9 cellular contexts compared by ENCODE assay signal in the genomic region with DNA sequence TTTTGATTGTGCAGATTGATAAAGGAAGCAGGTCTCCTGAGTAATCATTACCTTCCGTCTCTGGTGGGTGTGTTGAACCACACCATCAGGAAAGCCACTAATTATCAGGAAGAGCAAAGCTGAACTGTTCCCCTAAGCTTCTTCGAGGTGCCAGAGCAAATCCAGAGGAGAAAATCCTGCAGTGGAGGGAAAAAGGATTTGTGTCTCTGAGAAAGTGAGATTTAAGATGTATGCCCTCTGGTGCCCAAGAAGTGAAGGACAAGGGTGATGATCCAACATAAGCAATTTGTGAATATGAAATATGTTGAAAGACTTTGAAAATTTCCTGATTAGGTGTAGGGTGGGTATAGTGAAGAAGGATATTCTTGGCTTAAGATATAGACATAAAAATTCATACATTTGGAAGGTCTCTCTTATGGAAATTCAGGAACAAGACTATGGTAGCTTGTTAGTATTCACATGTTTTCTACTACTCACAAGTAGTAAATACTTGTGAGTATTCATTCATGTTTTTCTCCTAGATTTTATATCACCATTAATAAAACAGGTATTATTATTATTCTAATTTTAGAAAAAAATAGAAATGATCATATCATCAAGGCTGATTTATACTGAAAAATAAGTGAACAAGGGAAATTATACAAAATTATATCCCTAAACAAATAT. TPM values are rescaled to one million over a fixed set of nuclear protein-coding genes. Genes with fewer than 3 reads are reported as not detected.
DNase-seq lines count a peak whose midpoint lies in the region; ATAC-seq, FAIRE-seq and TF ChIP-seq lines count a peak whose summit lies in the region.
"Had no signal": no experiment of that assay in that cellular context is flagged by ENCODE, and none has a peak within 500 bp of the region (broad histone marks: within the 10 kb centered on the region; RNA-seq: fewer than 3 reads in every experiment).

No MANE protein-coding gene starts in this region.

- peak overlapping the region; percentile 47 for H3K27ac Mint-ChIP-seq in activated CD8-positive, alpha-beta memory T cell treated with anti-CD3 and anti-CD28 coated beads, Interleukin-2, amount 10 ng/mL, durations not matched to agents 7 days and 5 days
- H3K27ac Mint-ChIP-seq: activated naive CD4-positive, alpha-beta T cell treated with anti-CD3 and anti-CD28 coated beads, Interleukin-2, amount 50 U/mL, for 24 hours had no signal

- CTCF ChIA-PET in activated CD8-positive, alpha-beta memory T cell treated with anti-CD3 and anti-CD28 coated beads, Interleukin-2, amount 10 ng/mL, durations not matched to agents 7 days and 5 days (lab: Charles Lee): interaction anchor here (0.8 to 3.6 kb wide), 24 partner anchors 10 to 317 kb away, joined by 3 to 17 read pairs (median 4); partner anchors contain the start of genes COMMD2 and WWTR1
- CTCF ChIA-PET in GM12878 (lab: Yijun Ruan, JAX): interaction anchor here (0.6 to 7.3 kb wide), 61 partner anchors 9 to 1070 kb away, joined by 3 to 253 read pairs (median 5); partner anchors contain the start of genes COMMD2 and WWTR1

- no peak overlapping the region for H3K9ac ChIP-seq in GM12878 (ENCODE audit: control insufficient read depth, insufficient read depth, low read length)

- H3K9me2 ChIP-seq in hepatocyte (replicated peaks; ENCODE audit: insufficient read depth): no peaks in the 10 kb centered on the region

- POLR2A ChIA-PET in GM12878 (lab: Charles Lee): interaction anchor here (0.5 to 1.7 kb wide), 7 partner anchors 35 to 187 kb away, joined by 3 to 7 read pairs (median 4); partner anchors contain the start of genes COMMD2 and WWTR1

- SMC1A ChIA-PET in GM12878 (lab: Charles Lee; ENCODE audit: uncharacterized antibody, unreplicated experiment): interaction anchor here (0.7 to 9.7 kb wide), 46 partner anchors 10 to 229 kb away, joined by 3 to 231 read pairs (median 5); partner anchors contain the start of gene WWTR1

- H3K4me3 ChIP-seq in GM12878 (no peak overlapping the region), hepatocyte (no peak overlapping the region), gastrocnemius medialis (peak overlapping the region in 1 of 4 donors; percentile 24)

- H2AFZ ChIP-seq in GM12878 (ENCODE audit: control insufficient read depth, low read depth, low read length) (peak overlapping the region; percentile 61), hepatocyte (peak overlapping the region; percentile 54)

- no peaks in the 10 kb centered on the region for H3K36me3 ChIP-seq in GM12878 (ENCODE audit: control insufficient read depth in 2 of 2, insufficient read depth in 2 of 2, low read length in 1 of 2)
- no peaks in the 10 kb centered on the region for H3K36me3 ChIP-seq in hepatocyte (replicated peaks; ENCODE audit: insufficient read depth, low read depth)
- no peaks in the 10 kb centered on the region for H3K36me3 ChIP-seq in gastrocnemius medialis

- WGBS in GM12878 (ENCODE audit: insufficient coverage, insufficient replicate concordance, low lambda C conversion rate, missing lambda C conversion rate): 29% methylated on average over 2 of the region's 2 CpGs
- WGBS in hepatocyte (ENCODE audit: low lambda C conversion rate, missing lambda C conversion rate): 5% methylated on average over 2 of the region's 2 CpGs

- RAD21 ChIA-PET in GM12878 (lab: Charles Lee; ENCODE audit: unreplicated experiment): interaction anchor here (0.7 to 5.6 kb wide), 28 partner anchors 9 to 204 kb away, joined by 3 to 122 read pairs (median 5); partner anchors contain the start of genes COMMD2 and WWTR1

- no peaks in the 10 kb centered on the region for H3K27me3 Mint-ChIP-seq in activated CD8-positive, alpha-beta memory T cell treated with anti-CD3 and anti-CD28 coated beads, Interleukin-2, amount 10 ng/mL, durations not matched to agents 7 days and 5 days
- H3K27me3 Mint-ChIP-seq: activated naive CD4-positive, alpha-beta T cell treated with anti-CD3 and anti-CD28 coated beads, Interleukin-2, amount 50 U/mL, for 24 hours had no signal

- TF ChIP-seq POLR2A in GM12878 (IDR thresholded peaks at IDR 0.05; ENCODE audit: low read depth, low read length) (no peak), gastrocnemius medialis (IDR thresholded peaks at IDR 0.05) (no peak)

- peaks cover 9% of the 10 kb centered on the region for H3K9me3 Mint-ChIP-seq in activated CD8-positive, alpha-beta memory T cell treated with anti-CD3 and anti-CD28 coated beads, Interleukin-2, amount 10 ng/mL, durations not matched to agents 7 days and 5 days (ENCODE audit: low read depth)

- peak; percentile 78 for TF ChIP-seq RAD21 in GM12878 (IDR thresholded peaks at IDR 0.05; ENCODE audit: insufficient read depth, low read depth, low read length)

- TF ChIP-seq EP300 in GM12878 (IDR thresholded peaks at IDR 0.05; ENCODE audit: borderline replicate concordance in 1 of 2, control insufficient read depth in 1 of 2, low read depth in 2 of 2, low read length in 2 of 2): no peak

- no peak for ATAC-seq in activated CD8-positive, alpha-beta memory T cell treated with anti-CD3 and anti-CD28 coated beads, Interleukin-2, amount 10 ng/mL, durations not matched to agents 7 days and 5 days
- ATAC-seq in GM12878: peak; percentile 87
- ATAC-seq in gastrocnemius medialis: peak; percentile 60 to 70
- ATAC-seq in HG03196 (IDR thresholded peaks at IDR 0.05; ENCODE audit: unreplicated experiment): no peak

- TF ChIP-seq CTCF in GM12878 (IDR thresholded peaks at IDR 0.05 in 2 of 3, conservative IDR thresholded peaks at IDR 0.05 in 1 of 3; ENCODE audit: control insufficient read depth in 2 of 3, extremely low read depth in 1 of 3, insufficient read depth in 1 of 3, low read depth in 3 of 3, low read length in 3 of 3) (peak; percentile 64 to 70 (median 66)), hepatocyte (IDR thresholded peaks at IDR 0.05; ENCODE audit: poor library complexity) (peak; percentile 80), gastrocnemius medialis (IDR thresholded peaks at IDR 0.05 in 4 of 5, conservative IDR thresholded peaks at IDR 0.05 in 1 of 5) (peak; percentile 60 to 79 (median 72))

- peaks cover 2% of the 10 kb centered on the region; the same call in 2 of the 3 replicates for H3K9me3 ChIP-seq in GM12878 (replicated peaks; ENCODE audit: control insufficient read depth, insufficient read depth, low read length)
- H3K9me3 ChIP-seq in hepatocyte (ENCODE audit: low read depth): no peaks in the 10 kb centered on the region
- H3K9me3 ChIP-seq in gastrocnemius medialis: peaks cover 0 to 7% (median 0%) of the 10 kb centered on the region in 3 donors

- no peaks in the 10 kb centered on the region for H4K20me1 ChIP-seq in GM12878 (ENCODE audit: control insufficient read depth, insufficient read depth)
- no peaks in the 10 kb centered on the region for H4K20me1 ChIP-seq in hepatocyte (ENCODE audit: insufficient read depth, poor library complexity, severe bottlenecking)

- peak; percentile 95 for FAIRE-seq in GM12878 (lab: Jason Lieb, UNC)

- H3K79me2 ChIP-seq in GM12878 (ENCODE audit: control insufficient read depth, insufficient read depth, low read length): no peaks in the 10 kb centered on the region
- no peaks in the 10 kb centered on the region for H3K79me2 ChIP-seq in hepatocyte

- H3K4me1 ChIP-seq in GM12878 (ENCODE audit: control insufficient read depth, insufficient read depth, low read length): no peaks in the 10 kb centered on the region
- H3K4me1 ChIP-seq in hepatocyte (ENCODE audit: insufficient read depth): no peaks in the 10 kb centered on the region
- no peaks in the 10 kb centered on the region for H3K4me1 ChIP-seq in gastrocnemius medialis

- in situ Hi-C loops in GM12878 (cut with MboI): loop anchor here (5.0 kb wide), 1 partner anchor 155 kb away; no protein-coding TSS in a partner anchor
- in situ Hi-C loops in gastrocnemius medialis (cut with MboI; ENCODE audit: low sequenced_read_pairs in 4 of 4): loop anchor here (5.0 to 25.0 kb wide), 3 partner anchors 200 to 205 kb away; no protein-coding TSS in a partner anchor

- H3K27ac ChIP-seq in GM12878 (ENCODE audit: control insufficient read depth, insufficient read depth) (no peak overlapping the region), hepatocyte (no peak overlapping the region), gastrocnemius medialis (no peak overlapping the region)

- DNase-seq in activated CD8-positive, alpha-beta memory T cell treated with anti-CD3 and anti-CD28 coated beads, Interleukin-2, amount 10 ng/mL, durations not matched to agents 7 days and 5 days: peak; percentile 61
- DNase-seq in activated CD8-positive, alpha-beta memory T cell treated with anti-CD3 and anti-CD28 coated beads, Interleukin-2, amount 50 U/mL, for 48 hours: no peak
- DNase-seq in HS-27A (ENCODE audit: low read depth): peak; percentile 43
- peak; percentile 47 for DNase-seq in NCI-H774 (lab: John Stamatoyannopoulos, UW)
- no peak for DNase-seq in GM12878 (ENCODE audit: low read depth, low spot score)
- peak; percentile 74 for DNase-seq in hepatocyte (ENCODE audit: low spot score)
- peak in 1 of 2 donors; percentile 32 for DNase-seq in gastrocnemius medialis

- H3K4me2 ChIP-seq in GM12878 (ENCODE audit: control insufficient read depth, insufficient read depth): no peak overlapping the region
- peak overlapping the region; percentile 57 for H3K4me2 ChIP-seq in hepatocyte

- BruUV-seq in GM12878 (replicated peaks; lab: Mats Ljungman, UMichigan): no TSS peak

- H3K4me1 Mint-ChIP-seq in activated CD8-positive, alpha-beta memory T cell treated with anti-CD3 and anti-CD28 coated beads, Interleukin-2, amount 10 ng/mL, durations not matched to agents 7 days and 5 days: peaks cover 15% of the 10 kb centered on the region
- H3K4me1 Mint-ChIP-seq: activated naive CD4-positive, alpha-beta T cell treated with anti-CD3 and anti-CD28 coated beads, Interleukin-2, amount 50 U/mL, for 24 hours had no signal

- intact Hi-C loops in GM12878 (cut with micrococcal nuclease; ENCODE audit: unreplicated experiment) (loop anchor here (1.0 to 2.0 kb wide), 4 partner anchors 59 to 205 kb away; partner anchors contain the start of gene WWTR1), gastrocnemius medialis (cut with DNase I; ENCODE audit: low total_unique reads) (loop anchor here (1.0 to 5.0 kb wide), 2 partner anchors 185 to 205 kb away; no protein-coding TSS in a partner anchor)

- peaks cover 12% of the 10 kb centered on the region for H3K36me3 Mint-ChIP-seq in activated CD8-positive, alpha-beta memory T cell treated with anti-CD3 and anti-CD28 coated beads, Interleukin-2, amount 10 ng/mL, durations not matched to agents 7 days and 5 days
- H3K36me3 Mint-ChIP-seq: activated naive CD4-positive, alpha-beta T cell treated with anti-CD3 and anti-CD28 coated beads, Interleukin-2, amount 50 U/mL, for 24 hours had no signal

- H3K4me3 Mint-ChIP-seq in activated CD8-positive, alpha-beta memory T cell treated with anti-CD3 and anti-CD28 coated beads, Interleukin-2, amount 10 ng/mL, durations not matched to agents 7 days and 5 days: peak overlapping the region; percentile 10
- H3K4me3 Mint-ChIP-seq: activated naive CD4-positive, alpha-beta T cell treated with anti-CD3 and anti-CD28 coated beads, Interleukin-2, amount 50 U/mL, for 24 hours had no signal

- H3K27me3 ChIP-seq in GM12878 (replicated peaks in 1 of 2; ENCODE audit: control insufficient read depth in 2 of 2, insufficient read depth in 2 of 2, low read length in 1 of 2) (no peaks in the 10 kb centered on the region), hepatocyte (no peaks in the 10 kb centered on the region), gastrocnemius medialis (no peaks in the 10 kb centered on the region)

RNA-seq across cellular contexts. Expression of gene COMMD2, which starts 34.8 kb away (rescaled TPM):
- total RNA-seq in activated CD8-positive, alpha-beta memory T cell treated with anti-CD3 and anti-CD28 coated beads, Interleukin-2, amount 10 ng/mL, durations not matched to agents 7 days and 5 days: 10 to 100 TPM; 35.5 to 38.9 TPM
- total RNA-seq in GM12878 (2013; cell fraction: nucleolus; rRNA removed): 48.0 and 55.7 TPM in 2 replicates
- total RNA-seq in GM12878 (2014; rRNA removed): 27.3 and 30.5 TPM in 2 replicates
- total RNA-seq in GM12878 (2014; rRNA removed; fragmentation: Illumina TruSeq; extraction: Trizol): 27.0 and 27.9 TPM in 2 replicates
- total RNA-seq in GM12878 (2021): 34.6 and 36.3 TPM in 2 replicates
- 9.2 TPM for polyA plus RNA-seq in GM12878 (2011; ENCODE audit: low read depth)
- 46.8 and 65.7 TPM in 2 replicates for polyA plus RNA-seq in GM12878 (2011; rRNA removed)
- 22.3 and 31.5 TPM in 2 replicates for polyA plus RNA-seq in GM12878 (2011; cell fraction: cytosol; rRNA removed)
- polyA plus RNA-seq in GM12878 (2011; cell fraction: nucleus; rRNA removed): 6.3 and 9.5 TPM in 2 replicates
- 13.3 and 15.9 TPM in 2 replicates for polyA plus RNA-seq in GM12878 (2012)
- polyA plus RNA-seq in GM12878 (2014; fragmentation: Illumina TruSeq; extraction: Trizol): 54.9 and 70.4 TPM in 2 replicates
- polyA plus RNA-seq in GM12878 (2014; fragmentation: Nextera tagmentation; extraction: Ambion mirVana): 10 to 100 TPM; 59.4 to 97.0 TPM
- 18.6 and 23.0 TPM in 2 replicates for polyA plus RNA-seq in GM12878 (2014; rRNA removed)
- polyA plus RNA-seq in GM12878 (2016; fragmentation: Nextera tagmentation; extraction: Ambion mirVana): 10 to 100 TPM; 61.1 to 65.7 TPM
- polyA minus RNA-seq in GM12878 (2011; rRNA and poly(A)+ RNA removed): 16.4 and 18.9 TPM in 2 replicates
- polyA minus RNA-seq in GM12878 (2011; cell fraction: cytosol; rRNA and poly(A)+ RNA removed): 4.8 and 6.2 TPM in 2 replicates
- 6.9 and 13.2 TPM in 2 replicates for polyA minus RNA-seq in GM12878 (2011; cell fraction: nucleus; rRNA and poly(A)+ RNA removed)
- total RNA-seq in hepatocyte: 39.0 and 39.7 TPM in 2 replicates
- 46.6 and 60.7 TPM in 2 replicates for polyA plus RNA-seq in hepatocyte
- 10 to 100 TPM in 1 of 4 donors, 1 to 10 TPM in 3; 7.9 to 10.0 (median 8.6) TPM for total RNA-seq in gastrocnemius medialis

RNA-seq across cellular contexts. Expression of gene WWTR1, which starts 59.7 kb away (rescaled TPM):
- total RNA-seq in activated CD8-positive, alpha-beta memory T cell treated with anti-CD3 and anti-CD28 coated beads, Interleukin-2, amount 10 ng/mL, durations not matched to agents 7 days and 5 days: 1 to 10 TPM; 1.8 to 3.8 TPM
- 25.3 and 27.0 TPM in 2 replicates for total RNA-seq in GM12878 (2013; cell fraction: nucleolus; rRNA removed)
- 2.9 and 4.0 TPM in 2 replicates for total RNA-seq in GM12878 (2014; rRNA removed)
- total RNA-seq in GM12878 (2014; rRNA removed; fragmentation: Illumina TruSeq; extraction: Trizol): 2.5 and 3.0 TPM in 2 replicates
- total RNA-seq in GM12878 (2021): 5.1 and 6.8 TPM in 2 replicates
- polyA plus RNA-seq in GM12878 (2011; ENCODE audit: low read depth): 2.6 TPM
- 12.6 and 18.5 TPM in 2 replicates for polyA plus RNA-seq in GM12878 (2011; rRNA removed)
- polyA plus RNA-seq in GM12878 (2011; cell fraction: cytosol; rRNA removed): 12.8 and 16.6 TPM in 2 replicates
- 16.1 and 19.8 TPM in 2 replicates for polyA plus RNA-seq in GM12878 (2011; cell fraction: nucleus; rRNA removed)
- 4.3 and 5.2 TPM in 2 replicates for polyA plus RNA-seq in GM12878 (2012)
- polyA plus RNA-seq in GM12878 (2014; fragmentation: Illumina TruSeq; extraction: Trizol): 10.0 and 10.2 TPM in 2 replicates
- 1 to 10 TPM; 3.8 to 4.0 TPM for polyA plus RNA-seq in GM12878 (2014; fragmentation: Nextera tagmentation; extraction: Ambion mirVana)
- 4.7 and 5.0 TPM in 2 replicates for polyA plus RNA-seq in GM12878 (2014; rRNA removed)
- polyA plus RNA-seq in GM12878 (2016; fragmentation: Nextera tagmentation; extraction: Ambion mirVana): 1 to 10 TPM; 7.6 to 8.4 TPM
- polyA minus RNA-seq in GM12878 (2011; rRNA and poly(A)+ RNA removed): 23.5 and 26.9 TPM in 2 replicates
- 7.8 and 9.9 TPM in 2 replicates for polyA minus RNA-seq in GM12878 (2011; cell fraction: cytosol; rRNA and poly(A)+ RNA removed)
- polyA minus RNA-seq in GM12878 (2011; cell fraction: nucleus; rRNA and poly(A)+ RNA removed): 33.4 and 61.2 TPM in 2 replicates
- 54.7 and 55.8 TPM in 2 replicates for total RNA-seq in hepatocyte
- polyA plus RNA-seq in hepatocyte: 40.5 and 40.6 TPM in 2 replicates
- 10 to 100 TPM; 11.3 to 30.7 (median 17.6) TPM for total RNA-seq in gastrocnemius medialis

Comparison
In these comparisons a context has a peak if more than half of its experiments do, and no peak if none do; other contexts are left out.
1. DNase-seq: peak in activated CD8-positive, alpha-beta memory T cell treated with anti-CD3 and anti-CD28 coated beads, Interleukin-2, amount 10 ng/mL, durations not matched to agents 7 days and 5 days (single experiment), HS-27A (single experiment), NCI-H774 (single experiment) and hepatocyte (single experiment); none in activated CD8-positive, alpha-beta memory T cell treated with anti-CD3 and anti-CD28 coated beads, Interleukin-2, amount 50 U/mL, for 48 hours (single experiment) and GM12878 (single experiment).
2. ATAC-seq: peak in GM12878 (single experiment) and gastrocnemius medialis (2 of 2); none in activated CD8-positive, alpha-beta memory T cell treated with anti-CD3 and anti-CD28 coated beads, Interleukin-2, amount 10 ng/mL, durations not matched to agents 7 days and 5 days (single experiment) and HG03196 (single experiment).
3. Peak in every context shown above with its lines, with median percentiles within 50 percentile points of each other: CTCF ChIP-seq.